Comparison of ENCODE assay signal across 9 cellular contexts in genomic region chr1:182069028-182069466, GRCh38. TPM values are rescaled to one million over a fixed set of nuclear protein-coding genes. Genes with fewer than 3 reads are reported as not detected.
DNase-seq lines count a peak whose midpoint lies in the region; ATAC-seq, FAIRE-seq and TF ChIP-seq lines count a peak whose summit lies in the region.
"Had no signal": no experiment of that assay in that cellular context is flagged by ENCODE, and none has a peak within 500 bp of the region (broad histone marks: within the 10 kb centered on the region; RNA-seq: fewer than 3 reads in every experiment).

No MANE protein-coding gene starts in this region.

- H3K4me1 ChIP-seq in Panc1 (ENCODE audit: control insufficient read depth, insufficient read depth, low read length) (no peaks in the 10 kb centered on the region), thoracic aorta (ENCODE audit: control insufficient read depth in 1 of 2, low read depth in 2 of 2) (peaks cover 0 to 3% of the 10 kb centered on the region in 2 donors)

- H3K9me3 ChIP-seq in Panc1 (ENCODE audit: control insufficient read depth, insufficient read depth, low read depth, low read length) (no peaks in the 10 kb centered on the region), thoracic aorta (no peaks in the 10 kb centered on the region)

- in situ Hi-C loops in Panc1 (cut with HindIII; ENCODE audit: low pct_unique_long_range_greater_than_20kb, low sequenced_read_pairs) = no loop called here

- CTCF ChIA-PET in Panc1 (lab: Charles Lee) = no interaction called here

- H3K4me3 ChIP-seq in Panc1 (ENCODE audit: low read depth in 2 of 2, low read length in 2 of 2) = no peak overlapping the region
- H3K4me3 ChIP-seq in bronchial epithelial cell (ENCODE audit: low read depth, low read length) = no peak overlapping the region
- no peak overlapping the region for H3K4me3 ChIP-seq in thoracic aorta

- H3K36me3 ChIP-seq in Panc1 (ENCODE audit: control insufficient read depth, insufficient read depth, low read length) (no peaks in the 10 kb centered on the region), bronchial epithelial cell (ENCODE audit: control insufficient read depth, insufficient read depth, low read length) (no peaks in the 10 kb centered on the region), thoracic aorta (no peaks in the 10 kb centered on the region)

- TF ChIP-seq CTCF in Panc1 (IDR thresholded peaks at IDR 0.05) (peak; percentile 84), bronchial epithelial cell (IDR thresholded peaks at IDR 0.05; ENCODE audit: insufficient read depth, low read length, severe bottlenecking) (peak; percentile 95), thoracic aorta (IDR thresholded peaks at IDR 0.05) (peak; percentile 63)

- DNase-seq in stimulated activated CD4-positive, alpha-beta T cell treated with anti-CD3 and anti-CD28 coated beads, Interleukin-12 subunit alpha, Interleukin-12 subunit beta, amount 100 ng/mL, for 4 hours = peak; percentile 22
- DNase-seq in stimulated activated CD4-positive, alpha-beta T cell treated with anti-CD3 and anti-CD28 coated beads, Interleukin-1b, Interleukin-23, amount 100 ng/mL, for 48 hours = no peak
- peak; percentile 66 to 72 for DNase-seq in Kasumi-1 (lab: John Stamatoyannopoulos, UW)
- no peak for DNase-seq in Panc1 (ENCODE audit: low read depth, low spot score)
- peak; percentile 47 for DNase-seq in bronchial epithelial cell (ENCODE audit: low read depth)
- DNase-seq in left kidney (ENCODE audit: low read depth, low spot score) = peak; percentile 90
- no peak for DNase-seq in thoracic aorta (ENCODE audit: low spot score)

- POLR2A ChIA-PET in Panc1 (lab: Charles Lee) = no interaction called here

- FAIRE-seq in bronchial epithelial cell (lab: Jason Lieb, UNC) = no peak
- FAIRE-seq: G401.6 had no signal

- BruUV-seq in Panc1 (replicated peaks; lab: Mats Ljungman, UMichigan) = no TSS peak

- no peaks in the 10 kb centered on the region for H3K27me3 ChIP-seq in Panc1 (ENCODE audit: control insufficient read depth, insufficient read depth, low read length)
- peaks cover 5% of the 10 kb centered on the region for H3K27me3 ChIP-seq in bronchial epithelial cell (ENCODE audit: control insufficient read depth, insufficient read depth, low read length)
- H3K27me3 ChIP-seq in thoracic aorta (replicated peaks; ENCODE audit: insufficient read depth) = no peaks in the 10 kb centered on the region

- no peak overlapping the region for H3K27ac ChIP-seq in Panc1 (ENCODE audit: low read length)
- no peak overlapping the region for H3K27ac ChIP-seq in thoracic aorta

- intact Hi-C loops in Panc1 (cut with micrococcal nuclease; ENCODE audit: unreplicated experiment) = loop anchor here (5.0 kb wide), 1 partner anchor 582 kb away; no protein-coding TSS in a partner anchor

- peak; percentile 99 for ATAC-seq in Panc1
- no peak for ATAC-seq in thoracic aorta (ENCODE audit: insufficient number of reproducible peaks, low FRiP score, low read depth)
- ATAC-seq in GM21515 (IDR thresholded peaks at IDR 0.05; ENCODE audit: unreplicated experiment) = no peak

RNA-seq across cellular contexts. Expression of gene ZNF648, which starts 7.5 kb away (rescaled TPM):
- total RNA-seq in Panc1 (2021; ENCODE audit: unreplicated experiment) = not detected
- not detected for polyA plus RNA-seq in Panc1 (2012; ENCODE audit: insufficient read length)
- total RNA-seq in bronchial epithelial cell = not detected in 2 replicates
- not detected for total RNA-seq in thoracic aorta

Comparison
In these comparisons a context has a peak if more than half of its experiments do, and no peak if none do; other contexts are left out.
1. DNase-seq: peak in stimulated activated CD4-positive, alpha-beta T cell treated with anti-CD3 and anti-CD28 coated beads, Interleukin-12 subunit alpha, Interleukin-12 subunit beta, amount 100 ng/mL, for 4 hours (single experiment), Kasumi-1 (2 of 2), bronchial epithelial cell (single experiment) and left kidney (single experiment); none in stimulated activated CD4-positive, alpha-beta T cell treated with anti-CD3 and anti-CD28 coated beads, Interleukin-1b, Interleukin-23, amount 100 ng/mL, for 48 hours (single experiment), Panc1 (single experiment) and thoracic aorta (single experiment).
2. Peak in every context shown above with its lines, with median percentiles within 50 percentile points of each other: CTCF ChIP-seq.